Comparison of ENCODE assay signal across 19 cellular contexts in the genomic region with DNA sequence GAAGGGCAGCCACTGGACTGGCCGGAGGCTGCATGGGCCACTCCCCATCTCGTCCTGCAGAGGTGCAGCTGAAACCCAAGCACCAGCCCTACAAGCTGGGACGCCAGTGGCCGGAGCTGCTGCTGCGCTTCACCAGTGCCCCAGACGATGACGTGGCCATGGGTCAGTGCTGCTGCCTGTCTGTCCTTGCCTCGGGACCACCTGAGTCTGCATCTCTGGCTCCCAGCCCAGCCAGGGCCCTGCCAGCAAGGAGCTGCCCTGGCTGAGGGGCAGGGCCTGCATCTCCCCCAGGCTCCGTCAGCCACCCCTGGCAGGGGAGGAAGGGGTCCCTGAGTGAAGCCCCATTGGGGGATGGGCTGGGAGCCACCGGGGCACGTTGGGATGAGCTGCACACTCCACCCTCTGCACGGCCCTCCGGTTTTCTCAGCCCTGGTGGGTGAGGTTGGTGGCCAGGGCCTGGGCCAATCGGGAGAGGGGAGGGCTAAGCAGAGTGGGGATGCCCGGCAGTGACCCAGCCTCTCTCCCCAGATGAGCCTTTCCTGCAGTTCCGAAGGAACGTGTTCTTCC. TPM values are rescaled to one million over a fixed set of nuclear protein-coding genes. Genes with fewer than 3 reads are reported as not detected.
DNase-seq lines count a peak whose midpoint lies in the region; ATAC-seq, FAIRE-seq and TF ChIP-seq lines count a peak whose summit lies in the region.
"Had no signal": no experiment of that assay in that cellular context is flagged by ENCODE, and none has a peak within 500 bp of the region (broad histone marks: within the 10 kb centered on the region; RNA-seq: fewer than 3 reads in every experiment).

No MANE protein-coding gene starts in this region.

- H3K4me2 ChIP-seq in HepG2 (ENCODE audit: low read depth, low read length) (no peak overlapping the region), mesenchymal stem cell (ENCODE audit: low read length, poor library complexity, severe bottlenecking) (no peak overlapping the region)

- H2BK5ac ChIP-seq in mesenchymal stem cell (ENCODE audit: low read depth, low read length, poor library complexity, severe bottlenecking), result no peak overlapping the region

- no peak overlapping the region for H3K4me3 ChIP-seq in right lobe of liver
- H3K4me3 ChIP-seq in HepG2 (replicated peaks in 1 of 3; ENCODE audit: insufficient read depth in 1 of 3, low read depth in 2 of 3, low read length in 3 of 3), result no peak overlapping the region
- no peak overlapping the region for H3K4me3 ChIP-seq in NT2/D1 (ENCODE audit: insufficient read length, low read depth)
- no peak overlapping the region for H3K4me3 ChIP-seq in mesenchymal stem cell (ENCODE audit: insufficient read depth in 1 of 2, low read depth in 1 of 2, low read length in 2 of 2)
- H3K4me3 ChIP-seq in tibial nerve, result no peak overlapping the region
- H3K4me3 ChIP-seq in stomach, result no peak overlapping the region

- peak overlapping the region; percentile 73 for H2BK15ac ChIP-seq in mesenchymal stem cell (ENCODE audit: low read depth, poor library complexity, severe bottlenecking)

- H2AK5ac ChIP-seq in mesenchymal stem cell (ENCODE audit: low read length, severe bottlenecking), result no peak overlapping the region

- H2BK120ac ChIP-seq in mesenchymal stem cell (ENCODE audit: low read depth, low read length), result no peak overlapping the region

- no peak overlapping the region for H4K91ac ChIP-seq in mesenchymal stem cell (ENCODE audit: low read length)

- TF ChIP-seq RAD21 in HepG2 (CRISPR knock-in tag; IDR thresholded peaks at IDR 0.05), result no peak

- no peak for ATAC-seq in right lobe of liver
- no peak for ATAC-seq in HepG2

- H3K18ac ChIP-seq in mesenchymal stem cell (ENCODE audit: low read depth in 1 of 2, low read length in 2 of 2), result no peak overlapping the region

- H3K27ac ChIP-seq in right lobe of liver (no peak overlapping the region), HepG2 (ENCODE audit: extremely low read length, insufficient read depth, low read length) (no peak overlapping the region), mesenchymal stem cell (ENCODE audit: low read length, poor library complexity, severe bottlenecking) (no peak overlapping the region), tibial nerve (peak overlapping the region; percentile 61 to 99 (median 96)), stomach (no peak overlapping the region)
- H3K27ac ChIP-seq: HL-60 had no signal

- BruUV-seq in HepG2 (replicated peaks; lab: Mats Ljungman, UMichigan), result no TSS peak

- in situ Hi-C loops in HepG2 (cut with HindIII; ENCODE audit: extremely low pct_ligation_motif_present, low pct_unique_long_range_greater_than_20kb), result no loop called here

- H2AFZ ChIP-seq in HepG2 (ENCODE audit: low read length), result no peak overlapping the region
- H2AFZ ChIP-seq in mesenchymal stem cell (ENCODE audit: low read depth, low read length), result no peak overlapping the region

- H2BK12ac ChIP-seq in mesenchymal stem cell (ENCODE audit: low read length in 2 of 2), result no peak overlapping the region

- peaks cover 61% of the 10 kb centered on the region for H3K79me1 ChIP-seq in mesenchymal stem cell (replicated peaks; ENCODE audit: low read length, poor library complexity, severe bottlenecking)

- H4K8ac ChIP-seq in mesenchymal stem cell (ENCODE audit: low read length), result no peak overlapping the region

- WGBS in right lobe of liver (ENCODE audit: insufficient coverage, low coverage, low lambda C conversion rate, missing lambda C conversion rate), result no CpG with 5 or more reads among the region's 17 CpGs
- no CpG with 5 or more reads among the region's 17 CpGs for WGBS in HepG2 (ENCODE audit: low lambda C conversion rate)
- WGBS in mesenchymal stem cell, result 95% methylated on average over 17 of the region's 17 CpGs
- 75 to 81% methylated on average over 7 to 17 of the region's 17 CpGs for WGBS in tibial nerve, 2 donors
- WGBS in stomach, 5 donors, result 87 to 93% (median 90%) methylated on average over 3 to 17 of the region's 17 CpGs

- intact Hi-C loops in right lobe of liver (cut with DNase I), result loop anchor here in 1 of 2 donors (5.0 kb wide), 1 partner anchor 36 kb away; no protein-coding TSS in a partner anchor
- intact Hi-C loops in HepG2 (cut with micrococcal nuclease; ENCODE audit: unreplicated experiment), result no loop called here
- intact Hi-C loops in stomach (cut with DNase I; ENCODE audit: low total_unique reads), result no loop called here

- H3K27me3 ChIP-seq in right lobe of liver (no peaks in the 10 kb centered on the region), HepG2 (ENCODE audit: control insufficient read depth in 1 of 2, insufficient read depth in 2 of 2, low read length in 2 of 2) (no peaks in the 10 kb centered on the region), NT2/D1 (ENCODE audit: insufficient read depth, insufficient read length) (no peaks in the 10 kb centered on the region), mesenchymal stem cell (ENCODE audit: control insufficient read depth in 1 of 2, insufficient read depth in 1 of 2, low read length in 2 of 2) (no peaks in the 10 kb centered on the region), tibial nerve (no peaks in the 10 kb centered on the region), stomach (no peaks in the 10 kb centered on the region)

- H3K9me3 ChIP-seq in right lobe of liver, result no peaks in the 10 kb centered on the region
- no peaks in the 10 kb centered on the region for H3K9me3 ChIP-seq in HepG2 (ENCODE audit: low read length)
- no peaks in the 10 kb centered on the region for H3K9me3 ChIP-seq in NT2/D1 (ENCODE audit: insufficient read depth, low read length)
- no peaks in the 10 kb centered on the region for H3K9me3 ChIP-seq in mesenchymal stem cell (ENCODE audit: control insufficient read depth, low read length)
- no peaks in the 10 kb centered on the region for H3K9me3 ChIP-seq in tibial nerve
- H3K9me3 ChIP-seq in stomach, result no peaks in the 10 kb centered on the region

- H3K4ac ChIP-seq in mesenchymal stem cell (ENCODE audit: low read depth in 1 of 2, low read length in 2 of 2), result no peak overlapping the region

- H3K14ac ChIP-seq in mesenchymal stem cell (ENCODE audit: low read length in 2 of 2), result no peak overlapping the region

- H3K79me2 ChIP-seq in HepG2 (ENCODE audit: insufficient read depth, low read length), result no peaks in the 10 kb centered on the region

- H3K23ac ChIP-seq in mesenchymal stem cell (ENCODE audit: low read length in 2 of 2), result peak overlapping the region in 1 of 2 experiments; percentile 19

- FAIRE-seq in HepG2 (lab: Jason Lieb, UNC), result no peak
- FAIRE-seq: D721Med, G401.6, H54 had no signal

- H4K20me1 ChIP-seq in HepG2 (ENCODE audit: insufficient read depth, low read length), result no peaks in the 10 kb centered on the region

- POLR2A ChIA-PET in HepG2 (lab: Yijun Ruan, JAX), result interaction anchor here (1.8 to 16.8 kb wide), 2 partner anchors 23 to 27 kb away, joined by 4 to 433 read pairs; partner anchors contain the start of gene NEAT1

- DNase-seq in right lobe of liver (peak in 2 of 3 donors; percentile 46 to 54), HepG2 (ENCODE audit: low spot score) (no peak), NT2/D1 (ENCODE audit: low read depth, low spot score) (no peak), mesenchymal stem cell (no peak), tibial nerve (ENCODE audit: low spot score in 2 of 2) (no peak), NCI-H2171 treated with DMSO at 0.1 percent for 48 hours (lab: John Stamatoyannopoulos, UW) (no peak), stomach (no peak), COLO668 (lab: John Stamatoyannopoulos, UW; ENCODE audit: unreplicated experiment) (no peak)
- DNase-seq: 8988T, ACHN, C1 segment of cervical spinal cord, COR-L47, DMS153, DMS79 treated with DMSO at 0.1 percent for 48 hours, EL had no signal

- TF ChIP-seq EP300 in HepG2 (IDR thresholded peaks at IDR 0.05; ENCODE audit: low read depth in 2 of 2, low read length in 2 of 2) (no peak), HepG2 (CRISPR knock-in tag; IDR thresholded peaks at IDR 0.05; ENCODE audit: borderline replicate concordance) (no peak), tibial nerve (IDR thresholded peaks at IDR 0.05) (no peak), stomach (IDR thresholded peaks at IDR 0.05) (no peak)

- H3K4me1 ChIP-seq in right lobe of liver (peaks cover 0 to 3% (median 0%) of the 10 kb centered on the region in 4 donors), HepG2 (ENCODE audit: insufficient read depth, low read length) (peaks cover 7% of the 10 kb centered on the region), NT2/D1 (ENCODE audit: insufficient read depth, insufficient read length) (peaks cover 41% of the 10 kb centered on the region), mesenchymal stem cell (ENCODE audit: control insufficient read depth, insufficient read depth, low read depth, low read length) (peaks cover 40% of the 10 kb centered on the region), tibial nerve (peaks cover 0 to 58% (median 47%) of the 10 kb centered on the region in 4 donors), stomach (peaks cover 24 to 39% (median 32%) of the 10 kb centered on the region in 4 donors)

- H3K36me3 ChIP-seq in right lobe of liver (peaks cover 0 to 11% (median 5%) of the 10 kb centered on the region in 4 donors), HepG2 (replicated peaks in 1 of 2; ENCODE audit: control insufficient read depth in 1 of 2, insufficient read depth in 2 of 2, low read length in 2 of 2) (peaks cover 12 to 19% of the 10 kb centered on the region in 2 experiments; a peak in 3 of 5 replicates), NT2/D1 (ENCODE audit: insufficient read depth, insufficient read length, low read length) (peaks cover 86% of the 10 kb centered on the region), mesenchymal stem cell (ENCODE audit: control insufficient read depth in 1 of 2, insufficient read depth in 2 of 2, low read depth in 1 of 2, low read length in 2 of 2) (peaks cover 72 to 82% of the 10 kb centered on the region in 2 experiments), tibial nerve (peaks cover 0 to 75% (median 26%) of the 10 kb centered on the region in 3 donors), stomach (peaks cover 45 to 97% (median 91%) of the 10 kb centered on the region in 4 donors)

- TF ChIP-seq POLR2A in right lobe of liver (IDR thresholded peaks at IDR 0.05) (no peak), HepG2 (IDR thresholded peaks at IDR 0.05; ENCODE audit: insufficient read depth in 1 of 2, low read depth in 2 of 2, low read length in 2 of 2) (no peak), tibial nerve (IDR thresholded peaks at IDR 0.05) (no peak), stomach (IDR thresholded peaks at IDR 0.05) (no peak)

- H3K9ac ChIP-seq in HepG2 (ENCODE audit: insufficient read depth, low read depth, low read length) (no peak overlapping the region), NT2/D1 (ENCODE audit: insufficient read length, low read depth) (peak overlapping the region; percentile 34), mesenchymal stem cell (ENCODE audit: low read length) (no peak overlapping the region)

- no peak for TF ChIP-seq CTCF in right lobe of liver (IDR thresholded peaks at IDR 0.05)
- no peak for TF ChIP-seq CTCF in HepG2 (CRISPR knock-in tag; IDR thresholded peaks at IDR 0.05)
- no peak for TF ChIP-seq CTCF in tibial nerve (IDR thresholded peaks at IDR 0.05)
- no peak for TF ChIP-seq CTCF in stomach (IDR thresholded peaks at IDR 0.05)

- CTCF ChIA-PET in HepG2 (lab: Yijun Ruan, JAX; ENCODE audit: low intra/inter-chr PET ratio, low total read pairs), result no interaction called here

RNA-seq across cellular contexts. Expression of gene FRMD8, which starts 7.2 kb away (rescaled TPM):
- total RNA-seq in right lobe of liver, result 10 to 100 TPM in 4 of 6 experiments, 1 to 10 TPM in 2; 7.7 to 17.1 (median 14.3) TPM
- 18.0 and 20.6 TPM in 2 replicates for total RNA-seq in HepG2 (2016; rRNA removed; fragmentation: Illumina TruSeq; extraction: Trizol)
- total RNA-seq in HepG2 (2016; cell fraction: cytosol; rRNA removed; fragmentation: Illumina TruSeq; extraction: Trizol; ENCODE audit: low read depth), result 2.2 and 2.9 TPM in 2 replicates
- 17.5 and 22.6 TPM in 2 replicates for total RNA-seq in HepG2 (2016; cell fraction: insoluble cytoplasmic fraction; rRNA removed; fragmentation: Illumina TruSeq; extraction: Trizol)
- total RNA-seq in HepG2 (2016; cell fraction: membrane; rRNA removed; fragmentation: Illumina TruSeq; extraction: Trizol), result 5.3 and 6.3 TPM in 2 replicates
- total RNA-seq in HepG2 (2016; cell fraction: nucleus; rRNA removed; fragmentation: Illumina TruSeq; extraction: Trizol), result 12.4 and 14.6 TPM in 2 replicates
- 5.8 and 9.4 TPM in 2 replicates for polyA plus RNA-seq in HepG2 (2011; rRNA removed)
- 5.9 and 6.7 TPM in 2 replicates for polyA plus RNA-seq in HepG2 (2011; cell fraction: cytosol; rRNA removed)
- polyA plus RNA-seq in HepG2 (2011; cell fraction: nucleus; rRNA removed), result 26.7 and 32.6 TPM in 2 replicates
- 3.5 and 5.2 TPM in 2 replicates for polyA plus RNA-seq in HepG2 (2012)
- 2.5 and 2.6 TPM in 2 replicates for polyA plus RNA-seq in HepG2 (2016; cell fraction: cytosol; fragmentation: Illumina TruSeq; extraction: Trizol; ENCODE audit: low read depth)
- polyA plus RNA-seq in HepG2 (2016; cell fraction: insoluble cytoplasmic fraction; fragmentation: Illumina TruSeq; extraction: Trizol; ENCODE audit: low read depth), result 13.5 and 17.1 TPM in 2 replicates
- polyA plus RNA-seq in HepG2 (2016; cell fraction: membrane; fragmentation: Illumina TruSeq; extraction: Trizol; ENCODE audit: low read depth), result 2.8 and 3.8 TPM in 2 replicates
- 21.4 and 24.7 TPM in 2 replicates for polyA plus RNA-seq in HepG2 (2016; cell fraction: nucleus; fragmentation: Illumina TruSeq; extraction: Trizol; ENCODE audit: insufficient read depth, low read depth)
- polyA minus RNA-seq in HepG2 (2011; rRNA and poly(A)+ RNA removed; ENCODE audit: low replicate concordance), result 22.3 and 24.3 TPM in 2 replicates
- 5.4 and 6.2 TPM in 2 replicates for polyA minus RNA-seq in HepG2 (2011; cell fraction: cytosol; rRNA and poly(A)+ RNA removed)
- polyA minus RNA-seq in HepG2 (2011; cell fraction: nucleus; rRNA and poly(A)+ RNA removed), result 6.2 and 11.8 TPM in 2 replicates
- 24.6 TPM for polyA plus RNA-seq in mesenchymal stem cell (2013, experiment 1 of 2)
- 25.1 TPM for polyA plus RNA-seq in mesenchymal stem cell (2013, experiment 2 of 2)
- 100 to 1,000 TPM in 3 of 4 donors, 10 to 100 TPM in 1; 96.5 to 226 (median 128) TPM for total RNA-seq in tibial nerve
- total RNA-seq in stomach, result 100 to 1,000 TPM in 3 of 5 donors, 10 to 100 TPM in 1, 1 to 10 TPM in 1; 9.3 to 340 (median 114) TPM
- polyA plus RNA-seq in stomach, result 10 to 100 TPM; 11.8 to 16.3 (median 13.6) TPM

RNA-seq across cellular contexts. Expression of gene SLC25A45, which starts 11.2 kb away (rescaled TPM):
- total RNA-seq in right lobe of liver, result 10 to 100 TPM in 4 of 6 experiments, 1 to 10 TPM in 2; 7.5 to 17.5 (median 12.1) TPM
- total RNA-seq in HepG2 (2016; rRNA removed; fragmentation: Illumina TruSeq; extraction: Trizol), result 2.1 and 3.4 TPM in 2 replicates
- 0.79 and 1.0 TPM in 2 replicates for total RNA-seq in HepG2 (2016; cell fraction: cytosol; rRNA removed; fragmentation: Illumina TruSeq; extraction: Trizol; ENCODE audit: low read depth)
- 1.9 TPM in 2 replicates for total RNA-seq in HepG2 (2016; cell fraction: insoluble cytoplasmic fraction; rRNA removed; fragmentation: Illumina TruSeq; extraction: Trizol)
- total RNA-seq in HepG2 (2016; cell fraction: membrane; rRNA removed; fragmentation: Illumina TruSeq; extraction: Trizol), result 1.5 and 2.2 TPM in 2 replicates
- total RNA-seq in HepG2 (2016; cell fraction: nucleus; rRNA removed; fragmentation: Illumina TruSeq; extraction: Trizol), result 1.3 and 3.5 TPM in 2 replicates
- polyA plus RNA-seq in HepG2 (2011; rRNA removed), result 1.2 and 1.9 TPM in 2 replicates
- 0.95 and 0.99 TPM in 2 replicates for polyA plus RNA-seq in HepG2 (2011; cell fraction: cytosol; rRNA removed)
- 5.9 and 6.0 TPM in 2 replicates for polyA plus RNA-seq in HepG2 (2011; cell fraction: nucleus; rRNA removed)
- polyA plus RNA-seq in HepG2 (2012), result 2.0 and 4.1 TPM in 2 replicates
- 0.45 and 0.70 TPM in 2 replicates for polyA plus RNA-seq in HepG2 (2016; cell fraction: cytosol; fragmentation: Illumina TruSeq; extraction: Trizol; ENCODE audit: low read depth)
- 1.3 and 1.6 TPM in 2 replicates for polyA plus RNA-seq in HepG2 (2016; cell fraction: insoluble cytoplasmic fraction; fragmentation: Illumina TruSeq; extraction: Trizol; ENCODE audit: low read depth)
- polyA plus RNA-seq in HepG2 (2016; cell fraction: membrane; fragmentation: Illumina TruSeq; extraction: Trizol; ENCODE audit: low read depth), result 1.4 and 1.5 TPM in 2 replicates
- 5.6 and 8.8 TPM in 2 replicates for polyA plus RNA-seq in HepG2 (2016; cell fraction: nucleus; fragmentation: Illumina TruSeq; extraction: Trizol; ENCODE audit: insufficient read depth, low read depth)
- 1.9 and 7.2 TPM in 2 replicates for polyA minus RNA-seq in HepG2 (2011; rRNA and poly(A)+ RNA removed; ENCODE audit: low replicate concordance)
- 1.4 and 2.5 TPM in 2 replicates for polyA minus RNA-seq in HepG2 (2011; cell fraction: cytosol; rRNA and poly(A)+ RNA removed)
- polyA minus RNA-seq in HepG2 (2011; cell fraction: nucleus; rRNA and poly(A)+ RNA removed), result 1.4 and 2.4 TPM in 2 replicates
- 2.2 TPM for polyA plus RNA-seq in mesenchymal stem cell (2013, experiment 1 of 2)
- polyA plus RNA-seq in mesenchymal stem cell (2013, experiment 2 of 2), result 1.9 TPM
- total RNA-seq in tibial nerve, result 10 to 100 TPM in 2 of 4 donors, 1 to 10 TPM in 2; 1.8 to 22.5 (median 8.5) TPM
- 100 to 1,000 TPM in 1 of 5 donors, 1 to 10 TPM in 4; 1.2 to 101 (median 2.4) TPM for total RNA-seq in stomach
- polyA plus RNA-seq in stomach, result 1 to 10 TPM; 1.9 to 3.8 (median 3.1) TPM

RNA-seq across cellular contexts. Expression of gene NEAT1, which starts 29.0 kb away (rescaled TPM):
- 1,000 to 10,000 TPM in 2 of 6 experiments, 100 to 1,000 TPM in 4; 202 to 1,225 (median 767) TPM for total RNA-seq in right lobe of liver
- total RNA-seq in HepG2 (2016; rRNA removed; fragmentation: Illumina TruSeq; extraction: Trizol), result 10.5 and 20.5 TPM in 2 replicates
- total RNA-seq in HepG2 (2016; cell fraction: cytosol; rRNA removed; fragmentation: Illumina TruSeq; extraction: Trizol; ENCODE audit: low read depth), result 2.2 and 2.6 TPM in 2 replicates
- total RNA-seq in HepG2 (2016; cell fraction: insoluble cytoplasmic fraction; rRNA removed; fragmentation: Illumina TruSeq; extraction: Trizol), result 8.4 and 21.3 TPM in 2 replicates
- total RNA-seq in HepG2 (2016; cell fraction: membrane; rRNA removed; fragmentation: Illumina TruSeq; extraction: Trizol), result 7.8 and 8.3 TPM in 2 replicates
- 196 and 220 TPM in 2 replicates for total RNA-seq in HepG2 (2016; cell fraction: nucleus; rRNA removed; fragmentation: Illumina TruSeq; extraction: Trizol)
- 41.2 and 41.3 TPM in 2 replicates for polyA plus RNA-seq in HepG2 (2011; rRNA removed)
- 13.0 and 13.4 TPM in 2 replicates for polyA plus RNA-seq in HepG2 (2011; cell fraction: cytosol; rRNA removed)
- polyA plus RNA-seq in HepG2 (2011; cell fraction: nucleus; rRNA removed), result 222 and 327 TPM in 2 replicates
- polyA plus RNA-seq in HepG2 (2012), result 288 and 371 TPM in 2 replicates
- 3.6 and 4.3 TPM in 2 replicates for polyA plus RNA-seq in HepG2 (2016; cell fraction: cytosol; fragmentation: Illumina TruSeq; extraction: Trizol; ENCODE audit: low read depth)
- polyA plus RNA-seq in HepG2 (2016; cell fraction: insoluble cytoplasmic fraction; fragmentation: Illumina TruSeq; extraction: Trizol; ENCODE audit: low read depth), result 54.0 and 61.1 TPM in 2 replicates
- polyA plus RNA-seq in HepG2 (2016; cell fraction: membrane; fragmentation: Illumina TruSeq; extraction: Trizol; ENCODE audit: low read depth), result 47.1 and 54.4 TPM in 2 replicates
- 577 and 628 TPM in 2 replicates for polyA plus RNA-seq in HepG2 (2016; cell fraction: nucleus; fragmentation: Illumina TruSeq; extraction: Trizol; ENCODE audit: insufficient read depth, low read depth)
- 64.6 and 225 TPM in 2 replicates for polyA minus RNA-seq in HepG2 (2011; rRNA and poly(A)+ RNA removed; ENCODE audit: low replicate concordance)
- 17.3 and 20.2 TPM in 2 replicates for polyA minus RNA-seq in HepG2 (2011; cell fraction: cytosol; rRNA and poly(A)+ RNA removed)
- 1,479 and 1,737 TPM in 2 replicates for polyA minus RNA-seq in HepG2 (2011; cell fraction: nucleus; rRNA and poly(A)+ RNA removed)
- 51.2 TPM for polyA plus RNA-seq in mesenchymal stem cell (2013, experiment 1 of 2)
- 44.5 TPM for polyA plus RNA-seq in mesenchymal stem cell (2013, experiment 2 of 2)
- total RNA-seq in tibial nerve, result 100 to 1,000 TPM; 427 to 571 (median 461) TPM
- total RNA-seq in stomach, result 1,000 to 10,000 TPM in 2 of 5 donors, 100 to 1,000 TPM in 3; 253 to 2,124 (median 789) TPM
- 1,000 to 10,000 TPM in 1 of 3 donors, 100 to 1,000 TPM in 2; 131 to 1,368 (median 157) TPM for polyA plus RNA-seq in stomach

RNA-seq across cellular contexts. Expression of gene TIGD3, which starts 39.0 kb away (rescaled TPM):
- total RNA-seq in right lobe of liver (under 1 TPM in 3 of 6 experiments, not detected in 3; 0.10 to 0.28 (median 0.20) TPM), HepG2 (2016; rRNA removed; fragmentation: Illumina TruSeq; extraction: Trizol) (4.0 and 4.9 TPM in 2 replicates), tibial nerve (under 1 TPM in 2 of 4 donors, not detected in 2; 0.30 to 0.59 TPM), stomach (1 to 10 TPM in 1 of 5 donors, not detected in 4; 4.5 TPM)
- 1.8 TPM in 2 replicates for total RNA-seq in HepG2 (2016; cell fraction: cytosol; rRNA removed; fragmentation: Illumina TruSeq; extraction: Trizol; ENCODE audit: low read depth)
- 2.9 and 5.0 TPM in 2 replicates for total RNA-seq in HepG2 (2016; cell fraction: insoluble cytoplasmic fraction; rRNA removed; fragmentation: Illumina TruSeq; extraction: Trizol)
- 4.8 and 6.2 TPM in 2 replicates for total RNA-seq in HepG2 (2016; cell fraction: membrane; rRNA removed; fragmentation: Illumina TruSeq; extraction: Trizol)
- 3.5 and 3.9 TPM in 2 replicates for total RNA-seq in HepG2 (2016; cell fraction: nucleus; rRNA removed; fragmentation: Illumina TruSeq; extraction: Trizol)
- polyA plus RNA-seq in HepG2 (2011; rRNA removed) (0.49 and 1.0 TPM in 2 replicates), stomach (under 1 TPM in 2 of 3 donors, not detected in 1; 0.25 to 0.44 TPM)
- polyA plus RNA-seq in HepG2 (2011; cell fraction: cytosol; rRNA removed), result 0.56 and 0.79 TPM in 2 replicates
- 1.9 and 2.2 TPM in 2 replicates for polyA plus RNA-seq in HepG2 (2011; cell fraction: nucleus; rRNA removed)
- 0.59 and 0.70 TPM in 2 replicates for polyA plus RNA-seq in HepG2 (2012)
- 1.0 and 1.4 TPM in 2 replicates for polyA plus RNA-seq in HepG2 (2016; cell fraction: cytosol; fragmentation: Illumina TruSeq; extraction: Trizol; ENCODE audit: low read depth)
- polyA plus RNA-seq in HepG2 (2016; cell fraction: insoluble cytoplasmic fraction; fragmentation: Illumina TruSeq; extraction: Trizol; ENCODE audit: low read depth), result 2.7 and 3.5 TPM in 2 replicates
- polyA plus RNA-seq in HepG2 (2016; cell fraction: membrane; fragmentation: Illumina TruSeq; extraction: Trizol; ENCODE audit: low read depth), result 2.7 and 3.4 TPM in 2 replicates
- 6.7 TPM in 2 replicates for polyA plus RNA-seq in HepG2 (2016; cell fraction: nucleus; fragmentation: Illumina TruSeq; extraction: Trizol; ENCODE audit: insufficient read depth, low read depth)
- 1.2 and 1.3 TPM in 2 replicates for polyA minus RNA-seq in HepG2 (2011; rRNA and poly(A)+ RNA removed; ENCODE audit: low replicate concordance)
- polyA minus RNA-seq in HepG2 (2011; cell fraction: cytosol; rRNA and poly(A)+ RNA removed), result 0.59 and 0.79 TPM in 2 replicates
- polyA minus RNA-seq in HepG2 (2011; cell fraction: nucleus; rRNA and poly(A)+ RNA removed), result 1.1 and 1.5 TPM in 2 replicates
- polyA plus RNA-seq in mesenchymal stem cell (2013, experiment 1 of 2), result 0.06 TPM
- 0.05 TPM for polyA plus RNA-seq in mesenchymal stem cell (2013, experiment 2 of 2)

RNA-seq across cellular contexts. Expression of gene DPF2, which starts 59.9 kb away (rescaled TPM):
- total RNA-seq in right lobe of liver (10 to 100 TPM; 11.1 to 21.7 (median 19.4) TPM), HepG2 (2016; rRNA removed; fragmentation: Illumina TruSeq; extraction: Trizol) (30.4 and 31.0 TPM in 2 replicates), tibial nerve (10 to 100 TPM; 44.7 to 47.6 (median 46.2) TPM), stomach (10 to 100 TPM; 14.7 to 92.8 (median 35.1) TPM)
- 6.9 and 8.6 TPM in 2 replicates for total RNA-seq in HepG2 (2016; cell fraction: cytosol; rRNA removed; fragmentation: Illumina TruSeq; extraction: Trizol; ENCODE audit: low read depth)
- 30.2 and 32.5 TPM in 2 replicates for total RNA-seq in HepG2 (2016; cell fraction: insoluble cytoplasmic fraction; rRNA removed; fragmentation: Illumina TruSeq; extraction: Trizol)
- 14.1 and 16.7 TPM in 2 replicates for total RNA-seq in HepG2 (2016; cell fraction: membrane; rRNA removed; fragmentation: Illumina TruSeq; extraction: Trizol)
- total RNA-seq in HepG2 (2016; cell fraction: nucleus; rRNA removed; fragmentation: Illumina TruSeq; extraction: Trizol), result 22.1 and 26.8 TPM in 2 replicates
- polyA plus RNA-seq in HepG2 (2011; rRNA removed) (20.4 and 21.0 TPM in 2 replicates), stomach (10 to 100 TPM; 14.9 to 22.6 (median 19.6) TPM)
- 18.8 and 20.8 TPM in 2 replicates for polyA plus RNA-seq in HepG2 (2011; cell fraction: cytosol; rRNA removed)
- polyA plus RNA-seq in HepG2 (2011; cell fraction: nucleus; rRNA removed), result 70.3 and 70.7 TPM in 2 replicates
- 24.2 and 26.4 TPM in 2 replicates for polyA plus RNA-seq in HepG2 (2012)
- 3.8 and 3.9 TPM in 2 replicates for polyA plus RNA-seq in HepG2 (2016; cell fraction: cytosol; fragmentation: Illumina TruSeq; extraction: Trizol; ENCODE audit: low read depth)
- polyA plus RNA-seq in HepG2 (2016; cell fraction: insoluble cytoplasmic fraction; fragmentation: Illumina TruSeq; extraction: Trizol; ENCODE audit: low read depth), result 40.7 and 49.0 TPM in 2 replicates
- polyA plus RNA-seq in HepG2 (2016; cell fraction: membrane; fragmentation: Illumina TruSeq; extraction: Trizol; ENCODE audit: low read depth), result 9.5 and 10.0 TPM in 2 replicates
- 56.7 and 57.4 TPM in 2 replicates for polyA plus RNA-seq in HepG2 (2016; cell fraction: nucleus; fragmentation: Illumina TruSeq; extraction: Trizol; ENCODE audit: insufficient read depth, low read depth)
- polyA minus RNA-seq in HepG2 (2011; rRNA and poly(A)+ RNA removed; ENCODE audit: low replicate concordance), result 48.9 and 49.9 TPM in 2 replicates
- polyA minus RNA-seq in HepG2 (2011; cell fraction: cytosol; rRNA and poly(A)+ RNA removed), result 18.2 and 18.4 TPM in 2 replicates
- 31.2 and 43.3 TPM in 2 replicates for polyA minus RNA-seq in HepG2 (2011; cell fraction: nucleus; rRNA and poly(A)+ RNA removed)
- 52.4 TPM for polyA plus RNA-seq in mesenchymal stem cell (2013, experiment 1 of 2)
- polyA plus RNA-seq in mesenchymal stem cell (2013, experiment 2 of 2), result 46.0 TPM

Comparison
In these comparisons a context has a peak if more than half of its experiments do, and no peak if none do; other contexts are left out.
1. DNase-seq: peak in right lobe of liver (2 of 3); none in HepG2 (single experiment), NT2/D1 (single experiment), mesenchymal stem cell (single experiment), tibial nerve (0 of 2), NCI-H2171 treated with DMSO at 0.1 percent for 48 hours (single experiment), stomach (single experiment) and COLO668 (single experiment).
2. H3K27ac ChIP-seq: peak in tibial nerve (4 of 4); none in right lobe of liver (0 of 3), HepG2 (single experiment), mesenchymal stem cell (single experiment) and stomach (0 of 5).